8 cellular contexts compared by ENCODE assay signal in genomic region chr4:38319456-38320348, GRCh38.
DNase-seq lines count a peak whose midpoint lies in the region; ATAC-seq, FAIRE-seq and TF ChIP-seq lines count a peak whose summit lies in the region.

No MANE protein-coding gene starts in this region.

- DNase-seq in NCI-H524 treated with DMSO at 0.1 percent for 48 hours (lab: John Stamatoyannopoulos, UW) (peak; percentile 24), HepG2 (ENCODE audit: low spot score) (peak; percentile 75)
- DNase-seq in activated CD4-positive, alpha-beta T cell treated with anti-CD3 and anti-CD28 coated beads for 48 hours, result peak; percentile 97
- DNase-seq in stimulated activated CD4-positive, alpha-beta T cell treated with anti-CD3 and anti-CD28 coated beads, Interleukin-2, amount 100 ng/mL, for 24 hours, result peak; percentile 98 to 99

- H3K4me2 ChIP-seq in HepG2 (ENCODE audit: low read depth, low read length), result peak overlapping the region; percentile 68

- H3K9me3 ChIP-seq in HepG2 (ENCODE audit: low read length), result no peaks in the 10 kb centered on the region

- in situ Hi-C loops in HepG2 (cut with HindIII; ENCODE audit: extremely low pct_ligation_motif_present, low pct_unique_long_range_greater_than_20kb), result loop anchor here (5.0 to 25.0 kb wide), 2 partner anchors 257 to 353 kb away; no protein-coding TSS in a partner anchor

- TF ChIP-seq CTCF in HepG2 (CRISPR knock-in tag; IDR thresholded peaks at IDR 0.05), result peak; percentile 95

- peak overlapping the region; percentile 55 for H3K4me3 ChIP-seq in ACC112 (ENCODE audit: low read depth, low read length)
- H3K4me3 ChIP-seq in HepG2 (replicated peaks in 1 of 3; ENCODE audit: insufficient read depth in 1 of 3, low read depth in 2 of 3, low read length in 3 of 3), result 0 out of 6 replicates have a peak overlapping the region, but pooled peaks of 1 of the 3 experiments have one; percentile 8

- 35% methylated on average over 17 of the region's 17 CpGs for WGBS in HepG2 (ENCODE audit: low lambda C conversion rate)

- CTCF ChIA-PET in HepG2 (lab: Yijun Ruan, JAX; ENCODE audit: low intra/inter-chr PET ratio, low total read pairs), result interaction anchor here (2.0 to 2.2 kb wide), 2 partner anchors 356 to 411 kb away, joined by 9 to 10 read pairs; no protein-coding TSS in a partner anchor

- TF ChIP-seq EP300 in HepG2 (IDR thresholded peaks at IDR 0.05; ENCODE audit: low read depth in 2 of 2, low read length in 2 of 2) (no peak), HepG2 (CRISPR knock-in tag; IDR thresholded peaks at IDR 0.05; ENCODE audit: borderline replicate concordance) (no peak)

- no peak overlapping the region for H3K9ac ChIP-seq in HepG2 (ENCODE audit: insufficient read depth, low read depth, low read length)

- peak; percentile 93 for TF ChIP-seq RAD21 in HepG2 (CRISPR knock-in tag; IDR thresholded peaks at IDR 0.05)

- H3K27ac ChIP-seq in ACC112 (ENCODE audit: low read depth, low read length) (peak overlapping the region; percentile 76), cingulate gyrus (ENCODE audit: low read depth, low read length) (peak overlapping the region; percentile 88), HepG2 (ENCODE audit: extremely low read length, insufficient read depth, low read length) (peak overlapping the region; percentile 28)

- BruUV-seq in HepG2 (replicated peaks; lab: Mats Ljungman, UMichigan), result no TSS peak

- H4K20me1 ChIP-seq in HepG2 (ENCODE audit: insufficient read depth, low read length), result no peaks in the 10 kb centered on the region

- FAIRE-seq in HepG2 (lab: Jason Lieb, UNC), result peak; percentile 79

- POLR2A ChIA-PET in HepG2 (lab: Yijun Ruan, JAX), result interaction anchor here (0.8 to 1.0 kb wide), 5 partner anchors 9 to 411 kb away, joined by 3 to 6 read pairs (median 3); no protein-coding TSS in a partner anchor

- peak; percentile 36 for ATAC-seq in GM19023 (IDR thresholded peaks at IDR 0.05; ENCODE audit: unreplicated experiment)
- peak; percentile 37 for ATAC-seq in HG03378 (IDR thresholded peaks at IDR 0.05; ENCODE audit: unreplicated experiment)
- peak; percentile 86 for ATAC-seq in HepG2

- H3K4me1 ChIP-seq in ACC112 (ENCODE audit: control insufficient read depth, insufficient read depth, low read length, unreplicated experiment) (peaks cover 27% of the 10 kb centered on the region), HepG2 (ENCODE audit: insufficient read depth, low read length) (peaks cover 33% of the 10 kb centered on the region)

- TF ChIP-seq POLR2A in HepG2 (IDR thresholded peaks at IDR 0.05; ENCODE audit: insufficient read depth in 1 of 2, low read depth in 2 of 2, low read length in 2 of 2), result no peak

- H3K79me2 ChIP-seq in ACC112 (ENCODE audit: control insufficient read depth, insufficient read depth, low read length, unreplicated experiment), result no peaks in the 10 kb centered on the region
- no peaks in the 10 kb centered on the region for H3K79me2 ChIP-seq in HepG2 (ENCODE audit: insufficient read depth, low read length)

- H3K36me3 ChIP-seq in ACC112 (ENCODE audit: insufficient read depth, low read length) (no peaks in the 10 kb centered on the region), HepG2 (replicated peaks in 1 of 2; ENCODE audit: control insufficient read depth in 1 of 2, insufficient read depth in 2 of 2, low read length in 2 of 2) (no peaks in the 10 kb centered on the region)

- intact Hi-C loops in HepG2 (cut with micrococcal nuclease; ENCODE audit: unreplicated experiment), result loop anchor here (1.0 to 2.0 kb wide), 4 partner anchors 135 to 412 kb away; no protein-coding TSS in a partner anchor

- H2AFZ ChIP-seq in ACC112 (ENCODE audit: low read length, unreplicated experiment), result peak overlapping the region; percentile 68
- peak overlapping the region; percentile 70 for H2AFZ ChIP-seq in HepG2 (ENCODE audit: low read length)

- H3K27me3 ChIP-seq in ACC112 (ENCODE audit: insufficient read depth, low read length), result no peaks in the 10 kb centered on the region
- H3K27me3 ChIP-seq in HepG2 (ENCODE audit: control insufficient read depth in 1 of 2, insufficient read depth in 2 of 2, low read length in 2 of 2), result no peaks in the 10 kb centered on the region

TF ChIP-seq in HepG2, 621 proteins besides CTCF, POLR2A, EP300 and RAD21 (continues in another document):
- no peak for TF ChIP-seq TRAFD1 (CRISPR knock-in tag; IDR thresholded peaks at IDR 0.05; ENCODE audit: borderline replicate concordance)
- no peak for TF ChIP-seq ZNF510 (CRISPR knock-in tag; IDR thresholded peaks at IDR 0.05; ENCODE audit: low read depth)
- TF ChIP-seq ZNF354B (CRISPR knock-in tag; IDR thresholded peaks at IDR 0.05), result peak; percentile 73; the same call in 1 of the 2 replicates
- TF ChIP-seq, protein P1, sequence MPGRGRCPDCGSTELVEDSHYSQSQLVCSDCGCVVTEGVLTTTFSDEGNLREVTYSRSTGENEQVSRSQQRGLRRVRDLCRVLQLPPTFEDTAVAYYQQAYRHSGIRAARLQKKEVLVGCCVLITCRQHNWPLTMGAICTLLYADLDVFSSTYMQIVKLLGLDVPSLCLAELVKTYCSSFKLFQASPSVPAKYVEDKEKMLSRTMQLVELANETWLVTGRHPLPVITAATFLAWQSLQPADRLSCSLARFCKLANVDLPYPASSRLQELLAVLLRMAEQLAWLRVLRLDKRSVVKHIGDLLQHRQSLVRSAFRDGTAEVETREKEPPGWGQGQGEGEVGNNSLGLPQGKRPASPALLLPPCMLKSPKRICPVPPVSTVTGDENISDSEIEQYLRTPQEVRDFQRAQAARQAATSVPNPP (CRISPR knock-in tag; IDR thresholded peaks at IDR 0.05), result peak; percentile 35; the same call in 1 of the 2 replicates
- TF ChIP-seq ARNT (IDR thresholded peaks at IDR 0.05), result no peak
- no peak; the same call in 1 of the 2 replicates for TF ChIP-seq MXD4 (CRISPR knock-in tag; IDR thresholded peaks at IDR 0.05)
- TF ChIP-seq SP5 (CRISPR knock-in tag; IDR thresholded peaks at IDR 0.05; ENCODE audit: borderline replicate concordance, low read depth), result no peak
- no peak for TF ChIP-seq ZBTB7A (CRISPR knock-in tag; IDR thresholded peaks at IDR 0.05)
- TF ChIP-seq ZBTB42 (CRISPR knock-in tag; IDR thresholded peaks at IDR 0.05), result no peak
- no peak for TF ChIP-seq POLR2AphosphoS2 (IDR thresholded peaks at IDR 0.05; ENCODE audit: low read depth, low read length)
- TF ChIP-seq, protein P2, sequence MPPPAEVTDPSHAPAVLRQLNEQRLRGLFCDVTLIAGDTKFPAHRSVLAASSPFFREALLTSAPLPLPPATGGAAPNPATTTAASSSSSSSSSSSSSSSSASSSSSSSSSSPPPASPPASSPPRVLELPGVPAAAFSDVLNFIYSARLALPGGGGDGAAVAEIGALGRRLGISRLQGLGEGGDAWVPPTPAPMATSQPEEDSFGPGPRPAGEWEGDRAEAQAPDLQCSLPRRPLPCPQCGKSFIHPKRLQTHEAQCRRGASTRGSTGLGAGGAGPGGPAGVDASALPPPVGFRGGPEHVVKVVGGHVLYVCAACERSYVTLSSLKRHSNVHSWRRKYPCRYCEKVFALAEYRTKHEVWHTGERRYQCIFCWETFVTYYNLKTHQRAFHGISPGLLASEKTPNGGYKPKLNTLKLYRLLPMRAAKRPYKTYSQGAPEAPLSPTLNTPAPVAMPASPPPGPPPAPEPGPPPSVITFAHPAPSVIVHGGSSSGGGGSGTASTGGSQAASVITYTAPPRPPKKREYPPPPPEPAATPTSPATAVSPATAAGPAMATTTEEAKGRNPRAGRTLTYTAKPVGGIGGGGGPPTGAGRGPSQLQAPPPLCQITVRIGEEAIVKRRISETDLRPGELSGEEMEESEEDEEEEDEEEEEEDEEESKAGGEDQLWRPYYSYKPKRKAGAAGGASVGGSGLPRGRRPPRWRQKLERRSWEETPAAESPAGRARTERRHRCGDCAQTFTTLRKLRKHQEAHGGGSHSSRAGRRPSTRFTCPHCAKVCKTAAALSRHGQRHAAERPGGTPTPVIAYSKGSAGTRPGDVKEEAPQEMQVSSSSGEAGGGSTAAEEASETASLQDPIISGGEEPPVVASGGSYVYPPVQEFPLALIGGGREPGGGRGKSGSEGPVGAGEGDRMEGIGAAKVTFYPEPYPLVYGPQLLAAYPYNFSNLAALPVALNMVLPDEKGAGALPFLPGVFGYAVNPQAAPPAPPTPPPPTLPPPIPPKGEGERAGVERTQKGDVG (CRISPR knock-in tag; IDR thresholded peaks at IDR 0.05; ENCODE audit: borderline replicate concordance), result no peak
- TF ChIP-seq ZNF225 (CRISPR knock-in tag; IDR thresholded peaks at IDR 0.05), result 0 out of 2 replicates have a peak, but pooled peaks have one; percentile 39
- TF ChIP-seq NKX3-1 (CRISPR knock-in tag; IDR thresholded peaks at IDR 0.05), result no peak
- TF ChIP-seq, protein P3, sequence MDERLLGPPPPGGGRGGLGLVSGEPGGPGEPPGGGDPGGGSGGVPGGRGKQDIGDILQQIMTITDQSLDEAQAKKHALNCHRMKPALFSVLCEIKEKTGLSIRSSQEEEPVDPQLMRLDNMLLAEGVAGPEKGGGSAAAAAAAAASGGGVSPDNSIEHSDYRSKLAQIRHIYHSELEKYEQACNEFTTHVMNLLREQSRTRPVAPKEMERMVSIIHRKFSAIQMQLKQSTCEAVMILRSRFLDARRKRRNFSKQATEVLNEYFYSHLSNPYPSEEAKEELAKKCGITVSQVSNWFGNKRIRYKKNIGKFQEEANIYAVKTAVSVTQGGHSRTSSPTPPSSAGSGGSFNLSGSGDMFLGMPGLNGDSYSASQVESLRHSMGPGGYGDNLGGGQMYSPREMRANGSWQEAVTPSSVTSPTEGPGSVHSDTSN (CRISPR knock-in tag; IDR thresholded peaks at IDR 0.05), result no peak
- 0 out of 2 replicates have a peak, but pooled peaks have one; percentile 35 for TF ChIP-seq ZNF761 (CRISPR knock-in tag; conservative IDR thresholded peaks at IDR 0.05)
- TF ChIP-seq SUZ12 (IDR thresholded peaks at IDR 0.05; ENCODE audit: low read depth, low read length), result no peak
- peak; percentile 88 for TF ChIP-seq ZNF629 (CRISPR knock-in tag; conservative IDR thresholded peaks at IDR 0.05)
- TF ChIP-seq PCBP1 (IDR thresholded peaks at IDR 0.05; ENCODE audit: borderline replicate concordance, low read depth, low read length), result no peak
- TF ChIP-seq ZBTB20 (CRISPR knock-in tag; IDR thresholded peaks at IDR 0.05; ENCODE audit: borderline replicate concordance, low read depth), result 0 out of 2 replicates have a peak, but pooled peaks have one; percentile 11

Comparison
In these comparisons a context has a peak if more than half of its experiments do, and no peak if none do; other contexts are left out.
1. H3K27ac ChIP-seq: peak in every context shown above with its lines; median percentile 88 in cingulate gyrus; 76 in ACC112; 28 in HepG2.
2. ATAC-seq: peak in every context shown above with its lines; median percentile 86 in HepG2; 37 in HG03378; 36 in GM19023.
3. DNase-seq: peak in every context shown above with its lines; median percentile 98 in stimulated activated CD4-positive, alpha-beta T cell treated with anti-CD3 and anti-CD28 coated beads, Interleukin-2, amount 100 ng/mL, for 24 hours; 97 in activated CD4-positive, alpha-beta T cell treated with anti-CD3 and anti-CD28 coated beads for 48 hours; 75 in HepG2; 24 in NCI-H524 treated with DMSO at 0.1 percent for 48 hours.